In genomic region chr4:129862461-129862860, GRCh38 we compare ENCODE assay signal across 25 cellular contexts.
"Had no signal": no experiment of that assay in that cellular context is flagged by ENCODE, and none has a peak within 500 bp of the region (broad histone marks: within the 10 kb centered on the region; RNA-seq: fewer than 3 reads in every experiment).

No MANE protein-coding gene starts in this region.

- H3K27me3 Mint-ChIP-seq: naive thymus-derived CD4-positive, alpha-beta T cell; stimulated activated naive CD8-positive, alpha-beta T cell treated with anti-CD3 and anti-CD28 coated beads, Interleukin-15, amount 100 ng/mL, for 72 hours had no signal

- H3K9me3 ChIP-seq: gastrocnemius medialis, prostate gland, right atrium auricular region, suprapubic skin, transverse colon, upper lobe of right lung, uterus had no signal

- H3K36me3 ChIP-seq: gastrocnemius medialis, prostate gland, right atrium auricular region, suprapubic skin, transverse colon, upper lobe of right lung, uterus had no signal

- H3K27me3 ChIP-seq: dorsolateral prefrontal cortex, gastrocnemius medialis, right atrium auricular region, suprapubic skin, transverse colon, upper lobe of right lung, uterus had no signal

- FAIRE-seq: kidney had no signal

- H3K4me3 ChIP-seq: dorsolateral prefrontal cortex, gastrocnemius medialis, prostate gland, right atrium auricular region, smooth muscle cell, suprapubic skin, transverse colon, upper lobe of right lung, uterus had no signal

- DNase-seq: dorsolateral prefrontal cortex; effector CD4-positive, alpha-beta T cell; gastrocnemius medialis; head of caudate nucleus; kidney; mesenchymal stem cell; midbrain; naive thymus-derived CD4-positive, alpha-beta T cell; nucleus accumbens; stimulated activated CD4-positive, alpha-beta T cell treated with anti-CD3 and anti-CD28 coated beads, Interleukin-12 subunit alpha, Interleukin-12 subunit beta, amount 100 ng/mL, for 4 hours; stimulated activated CD4-positive, alpha-beta T cell treated with anti-CD3 and anti-CD28 coated beads, Interleukin-1b, Interleukin-23, amount 100 ng/mL, for 48 hours; stimulated activated CD4-positive, alpha-beta T cell treated with anti-CD3 and anti-CD28 coated beads, Interleukin-4, amount 100 ng/mL, for 1 hour; stimulated activated CD8-positive, alpha-beta memory T cell treated with anti-CD3 and anti-CD28 coated beads, Interleukin-4, amount 100 ng/mL, for 48 hours; stimulated activated naive CD4-positive, alpha-beta T cell; stimulated activated naive CD8-positive, alpha-beta T cell treated with anti-CD3 and anti-CD28 coated beads, Interleukin-15, amount 100 ng/mL, for 72 hours; transverse colon; upper lobe of right lung; uterus had no signal

- H3K4me1 ChIP-seq: gastrocnemius medialis, prostate gland, right atrium auricular region, suprapubic skin, transverse colon, upper lobe of right lung, uterus had no signal

- H3K4me2 ChIP-seq: smooth muscle cell had no signal

- H3K36me3 Mint-ChIP-seq: naive thymus-derived CD4-positive, alpha-beta T cell had no signal

- ATAC-seq: gastrocnemius medialis; left lobe of liver; naive thymus-derived CD4-positive, alpha-beta T cell; sciatic nerve; stimulated activated naive CD8-positive, alpha-beta T cell treated with anti-CD3 and anti-CD28 coated beads, Interleukin-15, amount 100 ng/mL, for 72 hours; upper lobe of right lung had no signal

- H3K4me3 Mint-ChIP-seq: naive thymus-derived CD4-positive, alpha-beta T cell; nephron; stimulated activated naive CD8-positive, alpha-beta T cell treated with anti-CD3 and anti-CD28 coated beads, Interleukin-15, amount 100 ng/mL, for 72 hours had no signal

- H3K9me3 Mint-ChIP-seq: nephron had no signal

- H3K27ac ChIP-seq: dorsolateral prefrontal cortex, gastrocnemius medialis, prostate gland, right atrium auricular region, suprapubic skin, transverse colon, upper lobe of right lung, uterus had no signal

- H3K4me1 Mint-ChIP-seq: naive thymus-derived CD4-positive, alpha-beta T cell; nephron; stimulated activated naive CD8-positive, alpha-beta T cell treated with anti-CD3 and anti-CD28 coated beads, Interleukin-15, amount 100 ng/mL, for 72 hours had no signal

- H3K27ac Mint-ChIP-seq: naive thymus-derived CD4-positive, alpha-beta T cell; nephron; stimulated activated naive CD8-positive, alpha-beta T cell treated with anti-CD3 and anti-CD28 coated beads, Interleukin-15, amount 100 ng/mL, for 72 hours had no signal
